8 cellular contexts compared by ENCODE assay signal in genomic region chr22:46152175-46152436, GRCh38. TPM values are rescaled to one million over a fixed set of nuclear protein-coding genes. Genes with fewer than 3 reads are reported as not detected.
DNase-seq lines count a peak whose midpoint lies in the region; ATAC-seq and TF ChIP-seq lines count a peak whose summit lies in the region.
"Not testable (repeated sequence)": the region's sequence is repeated elsewhere in the genome, so short reads cannot be mapped to it uniquely, and the experiment has no call there.

No MANE protein-coding gene starts in this region.

- not testable (repeated sequence) for H3K27me3 ChIP-seq in GM23248 (replicated peaks; ENCODE audit: insufficient read depth); hepatocyte; naive thymus-derived CD4-positive, alpha-beta T cell (ENCODE audit: control insufficient read depth in 2 of 2, insufficient read depth in 2 of 2, low read length in 2 of 2)

- WGBS in GM23248 (ENCODE audit: low coverage in 1 of 2, low lambda C conversion rate in 2 of 2, missing lambda C conversion rate in 2 of 2), 2 experiments, result 64 to 68% methylated on average over 4 to 7 of the region's 7 CpGs
- 85% methylated on average over 7 of the region's 7 CpGs for WGBS in hepatocyte (ENCODE audit: low lambda C conversion rate, missing lambda C conversion rate)

- not testable (repeated sequence) for H2AFZ ChIP-seq in GM23248, hepatocyte

- DNase-seq in AG10803 (ENCODE audit: low read depth); GM23248; effector memory CD8-positive, alpha-beta T cell; hepatocyte (ENCODE audit: low spot score); naive thymus-derived CD4-positive, alpha-beta T cell; skeletal muscle cell (ENCODE audit: low read depth): not testable (repeated sequence)

- not testable (repeated sequence) for H4K20me1 ChIP-seq in GM23248 (ENCODE audit: insufficient read depth)
- peaks cover 16% of the 10 kb centered on the region for H4K20me1 ChIP-seq in hepatocyte (ENCODE audit: insufficient read depth, poor library complexity, severe bottlenecking)

- ATAC-seq in effector memory CD8-positive, alpha-beta T cell (replicated peaks); naive thymus-derived CD4-positive, alpha-beta T cell: not testable (repeated sequence)

- H3K79me2 ChIP-seq in GM23248 (ENCODE audit: insufficient read depth), result peaks cover 37% of the 10 kb centered on the region
- peaks cover 53% of the 10 kb centered on the region for H3K79me2 ChIP-seq in hepatocyte

- H3K36me3 Mint-ChIP-seq in T-helper 1 cell treated with Interleukin-12 subunit alpha and Interleukin-12 subunit beta and Interleukin-4 antibody, amounts not matched to agents 30 μg/mL and 1 μg/mL, for 36 hours (ENCODE audit: low read depth), result peaks cover 12% of the 10 kb centered on the region
- H3K36me3 Mint-ChIP-seq in activated naive CD8-positive, alpha-beta T cell, result not testable (repeated sequence)
- H3K36me3 Mint-ChIP-seq in effector memory CD8-positive, alpha-beta T cell (ENCODE audit: insufficient read depth), result peaks cover 24% of the 10 kb centered on the region
- H3K36me3 Mint-ChIP-seq in naive thymus-derived CD4-positive, alpha-beta T cell, result peaks cover 0 to 12% (median 3%) of the 10 kb centered on the region in 5 donors

- not testable (repeated sequence) for H3K9me3 ChIP-seq in GM23248 (ENCODE audit: low read depth); hepatocyte (ENCODE audit: low read depth); naive thymus-derived CD4-positive, alpha-beta T cell (ENCODE audit: control insufficient read depth in 2 of 3, low read length in 3 of 3)

- not testable (repeated sequence) for H3K9me3 Mint-ChIP-seq in T-helper 1 cell treated with Interleukin-12 subunit alpha and Interleukin-12 subunit beta and Interleukin-4 antibody, amounts not matched to agents 30 μg/mL and 1 μg/mL, for 36 hours; activated naive CD8-positive, alpha-beta T cell (ENCODE audit: low read depth); effector memory CD8-positive, alpha-beta T cell; naive thymus-derived CD4-positive, alpha-beta T cell

- H3K9ac ChIP-seq in GM23248, result not testable (repeated sequence)

- H3K27me3 Mint-ChIP-seq in T-helper 1 cell treated with Interleukin-12 subunit alpha and Interleukin-12 subunit beta and Interleukin-4 antibody, amounts not matched to agents 30 μg/mL and 1 μg/mL, for 36 hours (ENCODE audit: low read depth), result peaks cover 24% of the 10 kb centered on the region
- not testable (repeated sequence) for H3K27me3 Mint-ChIP-seq in activated naive CD8-positive, alpha-beta T cell; effector memory CD8-positive, alpha-beta T cell
- H3K27me3 Mint-ChIP-seq in naive thymus-derived CD4-positive, alpha-beta T cell, result peaks cover 0 to 27% (median 0%) of the 10 kb centered on the region in 5 donors

- not testable (repeated sequence) for TF ChIP-seq CTCF in AG10803 (conservative IDR thresholded peaks at IDR 0.05; ENCODE audit: low read length); hepatocyte (IDR thresholded peaks at IDR 0.05; ENCODE audit: poor library complexity)

- POLR2A ChIA-PET in naive thymus-derived CD4-positive, alpha-beta T cell (lab: Charles Lee), result interaction anchor here (0.6 kb wide), 1 partner anchor 906 kb away, joined by 4 read pairs; no protein-coding TSS in a partner anchor

- CTCF ChIA-PET in naive thymus-derived CD4-positive, alpha-beta T cell (lab: Charles Lee), result interaction anchor here (1.0 kb wide), 1 partner anchor 79 kb away, joined by 3 read pairs; no protein-coding TSS in a partner anchor

- H3K36me3 ChIP-seq in GM23248 (ENCODE audit: low read depth); hepatocyte (replicated peaks; ENCODE audit: insufficient read depth, low read depth); naive thymus-derived CD4-positive, alpha-beta T cell (ENCODE audit: control insufficient read depth in 2 of 3, insufficient read depth in 3 of 3, low read length in 3 of 3): not testable (repeated sequence)

- peaks cover 12% of the 10 kb centered on the region for H3K4me1 Mint-ChIP-seq in T-helper 1 cell treated with Interleukin-12 subunit alpha and Interleukin-12 subunit beta and Interleukin-4 antibody, amounts not matched to agents 30 μg/mL and 1 μg/mL, for 36 hours (ENCODE audit: low read depth)
- H3K4me1 Mint-ChIP-seq in activated naive CD8-positive, alpha-beta T cell (ENCODE audit: low read depth), result peaks cover 19% of the 10 kb centered on the region
- peaks cover 15 to 25% of the 10 kb centered on the region in 2 donors for H3K4me1 Mint-ChIP-seq in effector memory CD8-positive, alpha-beta T cell (ENCODE audit: low read depth in 2 of 2)
- H3K4me1 Mint-ChIP-seq in naive thymus-derived CD4-positive, alpha-beta T cell, result peaks cover 11 to 28% (median 20%) of the 10 kb centered on the region in 7 donors

- H3F3A ChIP-seq in GM23248 (ENCODE audit: insufficient read depth), result not testable (repeated sequence)

- H3K4me2 ChIP-seq in GM23248 (ENCODE audit: unreplicated experiment) (peak overlapping the region; percentile 92), hepatocyte (peak overlapping the region; percentile 98)

- H3K4me3 Mint-ChIP-seq in T-helper 1 cell treated with Interleukin-12 subunit alpha and Interleukin-12 subunit beta and Interleukin-4 antibody, amounts not matched to agents 30 μg/mL and 1 μg/mL, for 36 hours, result peak overlapping the region; percentile 75
- peak overlapping the region; percentile 82 for H3K4me3 Mint-ChIP-seq in activated naive CD8-positive, alpha-beta T cell
- peak overlapping the region; percentile 78 to 81 for H3K4me3 Mint-ChIP-seq in effector memory CD8-positive, alpha-beta T cell
- peak overlapping the region in 8 of 10 donors; percentile 21 to 86 (median 78) for H3K4me3 Mint-ChIP-seq in naive thymus-derived CD4-positive, alpha-beta T cell

- in situ Hi-C loops in GM23248 (cut with MboI), result not testable (repeated sequence)

- intact Hi-C loops in naive thymus-derived CD4-positive, alpha-beta T cell (cut with micrococcal nuclease), result not testable (repeated sequence)

- H3K9me2 ChIP-seq in GM23248 (ENCODE audit: insufficient read depth); hepatocyte (replicated peaks; ENCODE audit: insufficient read depth): not testable (repeated sequence)

- H3K4me3 ChIP-seq in AG10803 (ENCODE audit: low read length) (peak overlapping the region; percentile 85), GM23248 (peak overlapping the region; percentile 83), hepatocyte (peak overlapping the region; percentile 90), skeletal muscle cell (ENCODE audit: low read depth, low read length) (peak overlapping the region; percentile 93)
- not testable (repeated sequence) for H3K4me3 ChIP-seq in naive thymus-derived CD4-positive, alpha-beta T cell (ENCODE audit: low read length)

- not testable (repeated sequence) for H3K27ac Mint-ChIP-seq in T-helper 1 cell treated with Interleukin-12 subunit alpha and Interleukin-12 subunit beta and Interleukin-4 antibody, amounts not matched to agents 30 μg/mL and 1 μg/mL, for 36 hours; activated naive CD8-positive, alpha-beta T cell
- H3K27ac Mint-ChIP-seq in effector memory CD8-positive, alpha-beta T cell, result peak overlapping the region; percentile 49 to 76
- H3K27ac Mint-ChIP-seq in naive thymus-derived CD4-positive, alpha-beta T cell, result peak overlapping the region in 1 of 9 donors; percentile 40

- not testable (repeated sequence) for H3K4me1 ChIP-seq in GM23248 (ENCODE audit: insufficient read depth)
- peaks cover 21% of the 10 kb centered on the region for H3K4me1 ChIP-seq in hepatocyte (ENCODE audit: insufficient read depth)
- H3K4me1 ChIP-seq in naive thymus-derived CD4-positive, alpha-beta T cell (ENCODE audit: control insufficient read depth in 2 of 2, insufficient read depth in 2 of 2, low read length in 2 of 2), result peaks cover 10 to 15% of the 10 kb centered on the region in 2 donors

- not testable (repeated sequence) for H3K27ac ChIP-seq in GM23248; naive thymus-derived CD4-positive, alpha-beta T cell (ENCODE audit: low read depth, low read length)
- H3K27ac ChIP-seq in hepatocyte, result peak overlapping the region; percentile 93

RNA-seq across cellular contexts. Expression of gene PPARA, which starts 1.8 kb away (rescaled TPM):
- 10.9 and 14.4 TPM in 2 replicates for total RNA-seq in GM23248 (2014; rRNA removed; shearing (Covaris generic))
- polyA plus RNA-seq in GM23248 (2016; fragmentation: Nextera tagmentation; extraction: Ambion mirVana), result 8.4 and 8.7 TPM in 2 replicates
- 28.0 and 31.0 TPM in 2 replicates for total RNA-seq in hepatocyte
- polyA plus RNA-seq in hepatocyte, result 12.3 and 13.7 TPM in 2 replicates
- 10 to 100 TPM; 13.7 to 21.6 (median 18.5) TPM for total RNA-seq in naive thymus-derived CD4-positive, alpha-beta T cell
- polyA plus RNA-seq in naive thymus-derived CD4-positive, alpha-beta T cell, result 1 to 10 TPM; 3.7 to 5.1 TPM
